ENCODE assay signal across 14 cellular contexts in the genomic region with DNA sequence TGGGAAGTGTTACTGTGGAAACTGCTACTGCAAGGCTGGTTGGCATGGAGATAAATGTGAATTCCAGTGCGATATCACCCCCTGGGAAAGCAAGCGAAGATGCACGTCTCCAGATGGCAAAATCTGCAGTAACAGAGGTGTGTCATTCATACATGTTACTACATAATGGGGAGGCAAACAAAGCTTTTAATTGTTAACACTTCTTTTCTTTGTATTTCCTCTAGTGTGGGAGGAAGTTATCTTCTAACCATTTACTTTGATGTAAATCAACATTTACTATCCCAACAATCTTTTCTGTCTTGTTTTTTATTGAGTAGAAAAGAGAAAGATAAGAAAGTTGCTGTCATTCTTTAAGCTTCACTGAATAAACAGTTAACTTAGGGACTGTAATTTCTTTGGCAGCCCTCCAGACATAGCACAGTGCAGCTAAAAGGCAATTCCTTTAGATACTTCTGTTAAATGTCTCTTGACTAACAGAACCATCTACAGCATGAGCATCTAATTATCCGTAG.
DNase-seq lines count a peak whose midpoint lies in the region; ATAC-seq, FAIRE-seq and TF ChIP-seq lines count a peak whose summit lies in the region.
"Had no signal": no experiment of that assay in that cellular context is flagged by ENCODE, and none has a peak within 500 bp of the region (broad histone marks: within the 10 kb centered on the region; RNA-seq: fewer than 3 reads in every experiment).

No MANE protein-coding gene starts in this region.

- intact Hi-C loops in PC-9 (cut with micrococcal nuclease; ENCODE audit: unreplicated experiment): loop anchor here (2.0 to 5.0 kb wide), 2 partner anchors 43 to 125 kb away; no protein-coding TSS in a partner anchor

- no peaks in the 10 kb centered on the region for H3K4me1 Mint-ChIP-seq in activated T-cell treated with anti-CD3 and anti-CD28 coated beads, Interleukin-2, amount 50 U/mL, for 24 hours (ENCODE audit: low read depth)
- H3K4me1 Mint-ChIP-seq: B cell, H9 had no signal

- POLR2A ChIA-PET in A549 (lab: Yijun Ruan, JAX): no interaction called here
- POLR2A ChIA-PET in PC-9 (lab: Charles Lee; ENCODE audit: unreplicated experiment): no interaction called here

- H3K4me1 ChIP-seq in A549 (peaks cover 36% of the 10 kb centered on the region), PC-9 (replicated peaks; ENCODE audit: insufficient read depth) (peaks cover 24% of the 10 kb centered on the region)

- H3K27me3 Mint-ChIP-seq in activated T-cell treated with anti-CD3 and anti-CD28 coated beads, Interleukin-2, amount 50 U/mL, for 24 hours: peaks cover 10% of the 10 kb centered on the region

- H3K27ac Mint-ChIP-seq in activated T-cell treated with anti-CD3 and anti-CD28 coated beads, Interleukin-2, amount 50 U/mL, for 24 hours: no peak overlapping the region
- H3K27ac Mint-ChIP-seq: B cell had no signal

- CTCF ChIA-PET in A549 (lab: Yijun Ruan, JAX) (interaction anchor here (0.6 kb wide), 2 partner anchors 31 to 1398 kb away, joined by 3 read pairs; no protein-coding TSS in a partner anchor), PC-9 (lab: Charles Lee) (interaction anchor here (0.6 kb wide), 1 partner anchor 213 kb away, joined by 3 read pairs; no protein-coding TSS in a partner anchor)

- no peak overlapping the region for H3K4me3 Mint-ChIP-seq in activated T-cell treated with anti-CD3 and anti-CD28 coated beads, Interleukin-2, amount 50 U/mL, for 24 hours
- H3K4me3 Mint-ChIP-seq: B cell, H9 had no signal

- no peak for FAIRE-seq in A549 (lab: Jason Lieb, UNC)

- H3K36me3 Mint-ChIP-seq in activated T-cell treated with anti-CD3 and anti-CD28 coated beads, Interleukin-2, amount 50 U/mL, for 24 hours (ENCODE audit: low read depth): no peaks in the 10 kb centered on the region

- no peak overlapping the region for H2AFZ ChIP-seq in PC-9

- H3K27me3 ChIP-seq in PC-9 (ENCODE audit: insufficient read depth, low read depth): no peaks in the 10 kb centered on the region
- H3K27me3 ChIP-seq: heart right ventricle had no signal

- BruUV-seq in PC-9 (replicated peaks; lab: Mats Ljungman, UMichigan): no TSS peak

- H3K4me2 ChIP-seq in A549 (peak overlapping the region; percentile 63), PC-9 (no peak overlapping the region)

- H4K20me1 ChIP-seq in PC-9 (ENCODE audit: insufficient read depth): no peaks in the 10 kb centered on the region

- ATAC-seq in A549 (peak; percentile 50 to 63; a peak in 5 of 6 replicates), GM18909 (IDR thresholded peaks at IDR 0.05; ENCODE audit: poor library complexity, unreplicated experiment) (no peak), HG03025 (IDR thresholded peaks at IDR 0.05; ENCODE audit: low FRiP score, unreplicated experiment) (no peak)
- ATAC-seq: heart right ventricle had no signal

- no peaks in the 10 kb centered on the region for H3K9me2 ChIP-seq in PC-9 (ENCODE audit: insufficient read depth)

- peaks cover 13% of the 10 kb centered on the region; the same call in 1 of the 2 replicates for H3K36me3 ChIP-seq in PC-9 (ENCODE audit: low read depth)
- H3K36me3 ChIP-seq: heart right ventricle had no signal

- H3K4me3 ChIP-seq in A549 (no peak overlapping the region), PC-9 (no peak overlapping the region)
- H3K4me3 ChIP-seq: heart right ventricle had no signal

- TF ChIP-seq EP300 in A549 (IDR thresholded peaks at IDR 0.05): peak in 1 of 2 experiments; percentile 17; a peak in 1 of 5 replicates

- H3K27ac ChIP-seq in A549 (no peak overlapping the region), PC-9 (no peak overlapping the region)
- H3K27ac ChIP-seq: heart right ventricle, VCaP had no signal

- TF ChIP-seq CTCF in A549 (IDR thresholded peaks at IDR 0.05) (no peak), PC-9 (conservative IDR thresholded peaks at IDR 0.05) (no peak)

- H3K79me2 ChIP-seq in PC-9 (ENCODE audit: low read depth): 0 out of 2 replicates have a peak, but pooled peaks cover 6% of the 10 kb centered on the region

- no peak for TF ChIP-seq POLR2A in A549 (IDR thresholded peaks at IDR 0.05; ENCODE audit: low read length)

- WGBS in A549 (ENCODE audit: missing lambda C conversion rate): 9% methylated on average over 4 of the region's 4 CpGs

- peaks cover 10% of the 10 kb centered on the region; the same call in 1 of the 2 replicates for H3F3A ChIP-seq in PC-9 (ENCODE audit: insufficient read depth, low read depth)

- H3K9me3 ChIP-seq in A549 (no peaks in the 10 kb centered on the region), PC-9 (ENCODE audit: insufficient read depth, low read depth) (no peaks in the 10 kb centered on the region)
- H3K9me3 ChIP-seq: heart right ventricle had no signal

- TF ChIP-seq RAD21 in A549 (conservative IDR thresholded peaks at IDR 0.05 in 1 of 2, IDR thresholded peaks at IDR 0.05 in 1 of 2): no peak

- H3K9me3 Mint-ChIP-seq in activated T-cell treated with anti-CD3 and anti-CD28 coated beads, Interleukin-2, amount 50 U/mL, for 24 hours: no peaks in the 10 kb centered on the region
- H3K9me3 Mint-ChIP-seq: H9 had no signal

- DNase-seq in A549 (ENCODE audit: low read depth in 1 of 2, low spot score in 1 of 2) (peak in 1 of 2 experiments; percentile 53), LHCN-M2 (ENCODE audit: low read depth) (peak; percentile 48), amniotic stem cell (lab: John Stamatoyannopoulos, UW) (peak; percentile 11), inferior parietal cortex (ENCODE audit: extremely low spot score) (peak; percentile 38), PC-9 (no peak)
- DNase-seq in activated T-cell treated with anti-CD3 and anti-CD28 coated beads, Interleukin-2, amount 50 U/mL, for 24 hours: no peak
- DNase-seq: cerebellar nuclear complex, H9, heart right ventricle, NCI-H1048 had no signal

TF ChIP-seq in A549, 52 proteins besides CTCF, POLR2A, EP300 and RAD21:
- no peak for TF ChIP-seq CEBPB (IDR thresholded peaks at IDR 0.05)
- 0 out of 3 replicates have a peak, but pooled peaks have one; percentile 45 for TF ChIP-seq BCL3 (IDR thresholded peaks at IDR 0.05)
- no peak for TF ChIP-seq EHMT2 (IDR thresholded peaks at IDR 0.05; ENCODE audit: low read depth)
- TF ChIP-seq USF2 (IDR thresholded peaks at IDR 0.05): no peak
- no peak for TF ChIP-seq MAFK (IDR thresholded peaks at IDR 0.05; ENCODE audit: partially characterized antibody)
- TF ChIP-seq CBX8 (IDR thresholded peaks at IDR 0.05): no peak
- TF ChIP-seq ATOH8 (CRISPR knock-in tag; IDR thresholded peaks at IDR 0.05; ENCODE audit: low read depth): no peak
- TF ChIP-seq PHF8 (IDR thresholded peaks at IDR 0.05; ENCODE audit: borderline replicate concordance, low read depth): no peak
- TF ChIP-seq, protein P1, sequence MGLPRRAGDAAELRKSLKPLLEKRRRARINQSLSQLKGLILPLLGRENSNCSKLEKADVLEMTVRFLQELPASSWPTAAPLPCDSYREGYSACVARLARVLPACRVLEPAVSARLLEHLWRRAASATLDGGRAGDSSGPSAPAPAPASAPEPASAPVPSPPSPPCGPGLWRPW (IDR thresholded peaks at IDR 0.05): no peak
- no peak for TF ChIP-seq RARB (CRISPR knock-in tag; IDR thresholded peaks at IDR 0.05)
- TF ChIP-seq FOSB (CRISPR knock-in tag; IDR thresholded peaks at IDR 0.05): no peak
- no peak for TF ChIP-seq SREBF2 (IDR thresholded peaks at IDR 0.05)
- TF ChIP-seq ZNF302 (CRISPR knock-in tag; IDR thresholded peaks at IDR 0.05): no peak
- TF ChIP-seq, protein P2, sequence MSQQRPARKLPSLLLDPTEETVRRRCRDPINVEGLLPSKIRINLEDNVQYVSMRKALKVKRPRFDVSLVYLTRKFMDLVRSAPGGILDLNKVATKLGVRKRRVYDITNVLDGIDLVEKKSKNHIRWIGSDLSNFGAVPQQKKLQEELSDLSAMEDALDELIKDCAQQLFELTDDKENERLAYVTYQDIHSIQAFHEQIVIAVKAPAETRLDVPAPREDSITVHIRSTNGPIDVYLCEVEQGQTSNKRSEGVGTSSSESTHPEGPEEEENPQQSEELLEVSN (IDR thresholded peaks at IDR 0.05; ENCODE audit: borderline replicate concordance, low read depth): no peak
- TF ChIP-seq JUNB (IDR thresholded peaks at IDR 0.05): no peak
- peak; percentile 49; the same call in 1 of the 2 replicates for TF ChIP-seq GATA3 (IDR thresholded peaks at IDR 0.05; ENCODE audit: borderline replicate concordance)

Comparison
In these comparisons a context has a peak if more than half of its experiments do, and no peak if none do; other contexts are left out.
1. ATAC-seq: peak in A549 (2 of 2); none in GM18909 (single experiment) and HG03025 (single experiment).
2. DNase-seq: peak in LHCN-M2 (single experiment), amniotic stem cell (single experiment) and inferior parietal cortex (single experiment); none in activated T-cell treated with anti-CD3 and anti-CD28 coated beads, Interleukin-2, amount 50 U/mL, for 24 hours (single experiment) and PC-9 (0 of 2).